10 cellular contexts compared by ENCODE assay signal in genomic region chr10:98466916-98467505, GRCh38. TPM values are rescaled to one million over a fixed set of nuclear protein-coding genes. Genes with fewer than 3 reads are reported as not detected.
DNase-seq lines count a peak whose midpoint lies in the region; ATAC-seq, FAIRE-seq and TF ChIP-seq lines count a peak whose summit lies in the region.
"Had no signal": no experiment of that assay in that cellular context is flagged by ENCODE, and none has a peak within 500 bp of the region (broad histone marks: within the 10 kb centered on the region; RNA-seq: fewer than 3 reads in every experiment).

No MANE protein-coding gene starts in this region.

- H3K4me3 Mint-ChIP-seq in activated naive CD4-positive, alpha-beta T cell treated with anti-CD3 and anti-CD28 coated beads, Interleukin-2, amount 10 ng/mL, durations not matched to agents 7 days and 5 days: no peak overlapping the region
- peak overlapping the region; percentile 91 to 97 for H3K4me3 Mint-ChIP-seq in effector memory CD8-positive, alpha-beta T cell
- H3K4me3 Mint-ChIP-seq in stimulated activated memory B cell treated with anti-CD40 and anti-IgM and Interleukin-4, amounts not matched to agents 10 μg/mL and 1 μg/mL and 100 μg/mL, for 72 hours: peak overlapping the region; percentile 97

- peak overlapping the region; percentile 85; the same call in 1 of the 2 replicates for H3K4me2 ChIP-seq in OCI-LY1 (ENCODE audit: low read length)

- H3K4me1 Mint-ChIP-seq in activated naive CD4-positive, alpha-beta T cell treated with anti-CD3 and anti-CD28 coated beads, Interleukin-2, amount 10 ng/mL, durations not matched to agents 7 days and 5 days: peaks cover 8% of the 10 kb centered on the region
- peaks cover 6 to 8% of the 10 kb centered on the region in 2 donors for H3K4me1 Mint-ChIP-seq in effector memory CD8-positive, alpha-beta T cell (ENCODE audit: low read depth in 2 of 2)
- H3K4me1 Mint-ChIP-seq in stimulated activated memory B cell treated with anti-CD40 and anti-IgM and Interleukin-4, amounts not matched to agents 10 μg/mL and 1 μg/mL and 100 μg/mL, for 72 hours: peaks cover 11% of the 10 kb centered on the region

- H3K27ac Mint-ChIP-seq in activated naive CD4-positive, alpha-beta T cell treated with anti-CD3 and anti-CD28 coated beads, Interleukin-2, amount 50 U/mL, for 72 hours: peak overlapping the region in 1 of 2 donors; percentile 71
- no peak overlapping the region for H3K27ac Mint-ChIP-seq in activated naive CD4-positive, alpha-beta T cell treated with anti-CD3 and anti-CD28 coated beads, Interleukin-2, amount 10 ng/mL, durations not matched to agents 7 days and 5 days
- peak overlapping the region; percentile 77 to 91 for H3K27ac Mint-ChIP-seq in effector memory CD8-positive, alpha-beta T cell
- H3K27ac Mint-ChIP-seq in stimulated activated memory B cell treated with anti-CD40 and anti-IgM and Interleukin-4, amounts not matched to agents 10 μg/mL and 1 μg/mL and 100 μg/mL, for 72 hours: peak overlapping the region; percentile 91

- no peaks in the 10 kb centered on the region for H3K9me3 ChIP-seq in OCI-LY1 (ENCODE audit: low read length)
- H3K9me3 ChIP-seq: Peyer's patch, tibial artery had no signal

- no peaks in the 10 kb centered on the region for H3K27me3 ChIP-seq in OCI-LY1 (ENCODE audit: insufficient read depth, low read length)
- H3K27me3 ChIP-seq: Peyer's patch, tibial artery had no signal

- no peaks in the 10 kb centered on the region for H3K36me3 Mint-ChIP-seq in activated naive CD4-positive, alpha-beta T cell treated with anti-CD3 and anti-CD28 coated beads, Interleukin-2, amount 50 U/mL, for 72 hours
- H3K36me3 Mint-ChIP-seq in activated naive CD4-positive, alpha-beta T cell treated with anti-CD3 and anti-CD28 coated beads, Interleukin-2, amount 10 ng/mL, durations not matched to agents 7 days and 5 days: no peaks in the 10 kb centered on the region
- H3K36me3 Mint-ChIP-seq in effector memory CD8-positive, alpha-beta T cell (ENCODE audit: insufficient read depth): no peaks in the 10 kb centered on the region
- no peaks in the 10 kb centered on the region for H3K36me3 Mint-ChIP-seq in stimulated activated memory B cell treated with anti-CD40 and anti-IgM and Interleukin-4, amounts not matched to agents 10 μg/mL and 1 μg/mL and 100 μg/mL, for 72 hours

- no peaks in the 10 kb centered on the region for H3K9me2 ChIP-seq in OCI-LY1 (ENCODE audit: low read depth, low read length)

- H3K27me3 Mint-ChIP-seq in activated naive CD4-positive, alpha-beta T cell treated with anti-CD3 and anti-CD28 coated beads, Interleukin-2, amount 10 ng/mL, durations not matched to agents 7 days and 5 days: peaks cover 43% of the 10 kb centered on the region
- peaks cover 0 to 20% of the 10 kb centered on the region in 2 donors for H3K27me3 Mint-ChIP-seq in effector memory CD8-positive, alpha-beta T cell
- peaks cover 16% of the 10 kb centered on the region for H3K27me3 Mint-ChIP-seq in stimulated activated memory B cell treated with anti-CD40 and anti-IgM and Interleukin-4, amounts not matched to agents 10 μg/mL and 1 μg/mL and 100 μg/mL, for 72 hours

- peaks cover 8% of the 10 kb centered on the region for H3K4me1 ChIP-seq in OCI-LY1 (ENCODE audit: insufficient read depth, low read length, severe bottlenecking)
- H3K4me1 ChIP-seq: Peyer's patch had no signal

- no peak overlapping the region for H3K4me3 ChIP-seq in OCI-LY1 (ENCODE audit: low read depth, low read length, poor library complexity, severe bottlenecking)

- H3F3A ChIP-seq in OCI-LY1 (ENCODE audit: insufficient read depth, low read length): no peaks in the 10 kb centered on the region

- H2AFZ ChIP-seq in OCI-LY1 (ENCODE audit: low read length): no peak overlapping the region

- no peaks in the 10 kb centered on the region for H3K36me3 ChIP-seq in OCI-LY1 (ENCODE audit: insufficient read depth, low read length)
- H3K36me3 ChIP-seq: Peyer's patch, tibial artery had no signal

- no peak for DNase-seq in activated naive CD4-positive, alpha-beta T cell treated with anti-CD3 and anti-CD28 coated beads, Interleukin-2, amount 50 U/mL, for 72 hours (ENCODE audit: low spot score in 2 of 2)
- no peak for DNase-seq in activated naive CD4-positive, alpha-beta T cell treated with anti-CD3 and anti-CD28 coated beads, Interleukin-2, amount 10 ng/mL, durations not matched to agents 7 days and 5 days
- no peak for DNase-seq in effector memory CD8-positive, alpha-beta T cell
- no peak for DNase-seq in GM19239 (ENCODE audit: insufficient read length, low spot score)
- DNase-seq in COR-L47 (lab: John Stamatoyannopoulos, UW): no peak

- no peak overlapping the region for H3K9ac ChIP-seq in OCI-LY1 (ENCODE audit: low read length)

- no peak overlapping the region for H3K27ac ChIP-seq in OCI-LY1 (ENCODE audit: low read depth, low read length, poor library complexity, severe bottlenecking)

- CTCF ChIA-PET in activated naive CD4-positive, alpha-beta T cell treated with anti-CD3 and anti-CD28 coated beads, Interleukin-2, amount 10 ng/mL, durations not matched to agents 7 days and 5 days (lab: Charles Lee): interaction anchor here (0.6 to 2.2 kb wide), 23 partner anchors 9 to 1075 kb away, joined by 3 to 16 read pairs (median 3); no protein-coding TSS in a partner anchor

- no peaks in the 10 kb centered on the region for H4K20me1 ChIP-seq in OCI-LY1 (ENCODE audit: insufficient read depth, low read length)

- H3K9me3 Mint-ChIP-seq in activated naive CD4-positive, alpha-beta T cell treated with anti-CD3 and anti-CD28 coated beads, Interleukin-2, amount 50 U/mL, for 72 hours: no peaks in the 10 kb centered on the region
- no peaks in the 10 kb centered on the region for H3K9me3 Mint-ChIP-seq in activated naive CD4-positive, alpha-beta T cell treated with anti-CD3 and anti-CD28 coated beads, Interleukin-2, amount 10 ng/mL, durations not matched to agents 7 days and 5 days
- H3K9me3 Mint-ChIP-seq in effector memory CD8-positive, alpha-beta T cell: no peaks in the 10 kb centered on the region
- H3K9me3 Mint-ChIP-seq in stimulated activated memory B cell treated with anti-CD40 and anti-IgM and Interleukin-4, amounts not matched to agents 10 μg/mL and 1 μg/mL and 100 μg/mL, for 72 hours: no peaks in the 10 kb centered on the region

- no peak for FAIRE-seq in GM19239 (lab: Jason Lieb, UNC)

- ATAC-seq in activated naive CD4-positive, alpha-beta T cell treated with anti-CD3 and anti-CD28 coated beads, Interleukin-2, amount 50 U/mL, for 72 hours: peak; percentile 2 to 16
- no peak for ATAC-seq in effector memory CD8-positive, alpha-beta T cell (replicated peaks)
- ATAC-seq in stimulated activated memory B cell treated with anti-CD40 and anti-IgM and Interleukin-4, amounts not matched to agents 10 μg/mL and 1 μg/mL and 100 μg/mL, for 72 hours: no peak
- no peak for ATAC-seq in GM18519 (IDR thresholded peaks at IDR 0.05; ENCODE audit: low FRiP score, unreplicated experiment)

- TF ChIP-seq CTCF in OCI-LY1 (IDR thresholded peaks at IDR 0.05; ENCODE audit: low read length): no peak

- no peaks in the 10 kb centered on the region for H3K79me2 ChIP-seq in OCI-LY1 (ENCODE audit: insufficient read depth, low read length)

RNA-seq across cellular contexts. Expression of gene HPS1, which starts 20.3 kb away (rescaled TPM):
- total RNA-seq in activated naive CD4-positive, alpha-beta T cell treated with anti-CD3 and anti-CD28 coated beads, Interleukin-2, amount 50 U/mL, for 72 hours: 10 to 100 TPM; 22.8 to 57.4 TPM

RNA-seq across cellular contexts. Expression of gene PYROXD2, which starts 52.0 kb away (rescaled TPM):
- total RNA-seq in activated naive CD4-positive, alpha-beta T cell treated with anti-CD3 and anti-CD28 coated beads, Interleukin-2, amount 50 U/mL, for 72 hours: 1 to 10 TPM; 2.3 to 7.0 TPM

Comparison
In these comparisons a context has a peak if more than half of its experiments do, and no peak if none do; other contexts are left out.
1. ATAC-seq: peak in activated naive CD4-positive, alpha-beta T cell treated with anti-CD3 and anti-CD28 coated beads, Interleukin-2, amount 50 U/mL, for 72 hours (2 of 2); none in effector memory CD8-positive, alpha-beta T cell (single experiment), stimulated activated memory B cell treated with anti-CD40 and anti-IgM and Interleukin-4, amounts not matched to agents 10 μg/mL and 1 μg/mL and 100 μg/mL, for 72 hours (single experiment) and GM18519 (single experiment).